ENCODE assay signal across 1 cellular context in genomic region chr20:33650111-33650752, GRCh38.
A peak's percentile ranks its signal among the peaks of the same experiment; 100 is the strongest.
TF ChIP-seq lines count a peak whose summit lies in the region.

No MANE protein-coding gene starts in this region.

TF ChIP-seq in HepG2, 621 proteins besides CTCF, POLR2A, EP300 and RAD21 (continued from another document and continues in another):
- TF ChIP-seq, protein P1, sequence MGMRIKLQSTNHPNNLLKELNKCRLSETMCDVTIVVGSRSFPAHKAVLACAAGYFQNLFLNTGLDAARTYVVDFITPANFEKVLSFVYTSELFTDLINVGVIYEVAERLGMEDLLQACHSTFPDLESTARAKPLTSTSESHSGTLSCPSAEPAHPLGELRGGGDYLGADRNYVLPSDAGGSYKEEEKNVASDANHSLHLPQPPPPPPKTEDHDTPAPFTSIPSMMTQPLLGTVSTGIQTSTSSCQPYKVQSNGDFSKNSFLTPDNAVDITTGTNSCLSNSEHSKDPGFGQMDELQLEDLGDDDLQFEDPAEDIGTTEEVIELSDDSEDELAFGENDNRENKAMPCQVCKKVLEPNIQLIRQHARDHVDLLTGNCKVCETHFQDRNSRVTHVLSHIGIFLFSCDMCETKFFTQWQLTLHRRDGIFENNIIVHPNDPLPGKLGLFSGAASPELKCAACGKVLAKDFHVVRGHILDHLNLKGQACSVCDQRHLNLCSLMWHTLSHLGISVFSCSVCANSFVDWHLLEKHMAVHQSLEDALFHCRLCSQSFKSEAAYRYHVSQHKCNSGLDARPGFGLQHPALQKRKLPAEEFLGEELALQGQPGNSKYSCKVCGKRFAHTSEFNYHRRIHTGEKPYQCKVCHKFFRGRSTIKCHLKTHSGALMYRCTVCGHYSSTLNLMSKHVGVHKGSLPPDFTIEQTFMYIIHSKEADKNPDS (CRISPR knock-in tag; IDR thresholded peaks at IDR 0.05), result no peak
- 0 out of 2 replicates have a peak, but pooled peaks have one; percentile 20 for TF ChIP-seq HNF1B (CRISPR knock-in tag; IDR thresholded peaks at IDR 0.05)
- TF ChIP-seq ISX (CRISPR knock-in tag; conservative IDR thresholded peaks at IDR 0.05), result no peak
- TF ChIP-seq ZNF367 (CRISPR knock-in tag; IDR thresholded peaks at IDR 0.05; ENCODE audit: borderline replicate concordance), result no peak
- no peak for TF ChIP-seq ZNF180 (CRISPR knock-in tag; IDR thresholded peaks at IDR 0.05; ENCODE audit: borderline replicate concordance, low read depth)
- peak; percentile 91 for TF ChIP-seq AGO1 (IDR thresholded peaks at IDR 0.05; ENCODE audit: low read depth, low read length, poor library complexity, severe bottlenecking)
- no peak for TF ChIP-seq ZNF883 (CRISPR knock-in tag; IDR thresholded peaks at IDR 0.05; ENCODE audit: not compliant biosample characterization)
- 0 out of 2 replicates have a peak, but pooled peaks have one; percentile 21 for TF ChIP-seq SALL1 (CRISPR knock-in tag; IDR thresholded peaks at IDR 0.05)
- no peak for TF ChIP-seq ETV5 (CRISPR knock-in tag; IDR thresholded peaks at IDR 0.05; ENCODE audit: borderline replicate concordance)
- TF ChIP-seq, protein P2, sequence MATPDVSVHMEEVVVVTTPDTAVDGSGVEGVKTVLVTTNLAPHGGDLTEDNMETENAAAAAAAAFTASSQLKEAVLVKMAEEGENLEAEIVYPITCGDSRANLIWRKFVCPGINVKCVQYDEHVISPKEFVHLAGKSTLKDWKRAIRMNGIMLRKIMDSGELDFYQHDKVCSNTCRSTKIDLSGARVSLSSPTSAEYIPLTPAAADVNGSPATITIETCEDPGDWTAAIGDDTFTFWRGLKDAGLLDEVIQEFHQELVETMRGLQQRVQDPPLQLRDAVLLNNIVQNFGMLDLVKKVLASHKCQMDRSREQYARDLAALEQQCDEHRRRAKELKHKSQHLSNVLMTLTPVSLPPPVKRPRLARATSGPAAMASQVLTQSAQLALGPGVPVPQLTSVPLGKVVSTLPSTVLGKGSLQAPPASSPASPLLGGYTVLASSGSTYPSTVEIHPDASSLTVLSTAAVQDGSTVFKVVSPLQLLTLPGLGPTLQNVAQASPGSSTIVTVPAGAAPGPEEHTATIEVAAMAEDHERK (CRISPR knock-in tag; IDR thresholded peaks at IDR 0.05; ENCODE audit: low read depth), result no peak
- TF ChIP-seq, protein P3, sequence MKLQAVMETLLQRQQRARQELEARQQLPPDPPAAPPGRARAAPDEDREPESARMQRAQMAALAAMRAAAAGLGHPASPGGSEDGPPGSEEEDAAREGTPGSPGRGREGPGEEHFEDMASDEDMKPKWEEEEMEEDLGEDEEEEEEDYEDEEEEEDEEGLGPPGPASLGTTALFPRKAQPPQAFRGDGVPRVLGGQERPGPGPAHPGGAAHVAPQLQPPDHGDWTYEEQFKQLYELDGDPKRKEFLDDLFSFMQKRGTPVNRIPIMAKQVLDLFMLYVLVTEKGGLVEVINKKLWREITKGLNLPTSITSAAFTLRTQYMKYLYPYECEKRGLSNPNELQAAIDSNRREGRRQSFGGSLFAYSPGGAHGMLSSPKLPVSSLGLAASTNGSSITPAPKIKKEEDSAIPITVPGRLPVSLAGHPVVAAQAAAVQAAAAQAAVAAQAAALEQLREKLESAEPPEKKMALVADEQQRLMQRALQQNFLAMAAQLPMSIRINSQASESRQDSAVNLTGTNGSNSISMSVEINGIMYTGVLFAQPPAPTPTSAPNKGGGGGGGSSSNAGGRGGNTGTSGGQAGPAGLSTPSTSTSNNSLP (IDR thresholded peaks at IDR 0.05; ENCODE audit: low read depth, low read length), result no peak
- peak; percentile 89 for TF ChIP-seq AGO2 (optimal IDR thresholded peaks at IDR 0.05; ENCODE audit: low read depth, low read length)
- peak; percentile 75; the same call in 1 of the 2 replicates for TF ChIP-seq HIVEP1 (CRISPR knock-in tag; IDR thresholded peaks at IDR 0.05)
- no peak for TF ChIP-seq ZEB1 (IDR thresholded peaks at IDR 0.05; ENCODE audit: insufficient replicate concordance, low read depth)
- TF ChIP-seq HNF4A (CRISPR knock-in tag; IDR thresholded peaks at IDR 0.05), result no peak
- no peak for TF ChIP-seq ELF3 (CRISPR knock-in tag; IDR thresholded peaks at IDR 0.05)
- TF ChIP-seq ZBTB4 (CRISPR knock-in tag; IDR thresholded peaks at IDR 0.05; ENCODE audit: borderline replicate concordance), result no peak
- TF ChIP-seq, protein P4, sequence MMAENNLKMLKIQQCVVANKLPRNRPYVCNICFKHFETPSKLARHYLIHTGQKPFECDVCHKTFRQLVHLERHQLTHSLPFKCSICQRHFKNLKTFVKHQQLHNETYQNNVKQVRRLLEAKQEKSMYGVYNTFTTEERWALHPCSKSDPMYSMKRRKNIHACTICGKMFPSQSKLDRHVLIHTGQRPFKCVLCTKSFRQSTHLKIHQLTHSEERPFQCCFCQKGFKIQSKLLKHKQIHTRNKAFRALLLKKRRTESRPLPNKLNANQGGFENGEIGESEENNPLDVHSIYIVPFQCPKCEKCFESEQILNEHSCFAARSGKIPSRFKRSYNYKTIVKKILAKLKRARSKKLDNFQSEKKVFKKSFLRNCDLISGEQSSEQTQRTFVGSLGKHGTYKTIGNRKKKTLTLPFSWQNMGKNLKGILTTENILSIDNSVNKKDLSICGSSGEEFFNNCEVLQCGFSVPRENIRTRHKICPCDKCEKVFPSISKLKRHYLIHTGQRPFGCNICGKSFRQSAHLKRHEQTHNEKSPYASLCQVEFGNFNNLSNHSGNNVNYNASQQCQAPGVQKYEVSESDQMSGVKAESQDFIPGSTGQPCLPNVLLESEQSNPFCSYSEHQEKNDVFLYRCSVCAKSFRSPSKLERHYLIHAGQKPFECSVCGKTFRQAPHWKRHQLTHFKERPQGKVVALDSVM (CRISPR knock-in tag; IDR thresholded peaks at IDR 0.05), result peak; percentile 95
- no peak for TF ChIP-seq ZSCAN30 (CRISPR knock-in tag; IDR thresholded peaks at IDR 0.05)
- TF ChIP-seq ZNF749 (CRISPR knock-in tag; IDR thresholded peaks at IDR 0.05; ENCODE audit: borderline replicate concordance), result no peak
- peak; percentile 46; the same call in 1 of the 2 replicates for TF ChIP-seq ZC3H13 (CRISPR knock-in tag; IDR thresholded peaks at IDR 0.05)
- no peak for TF ChIP-seq TMF1 (CRISPR knock-in tag; IDR thresholded peaks at IDR 0.05; ENCODE audit: low read depth)
- TF ChIP-seq ZMYM4 (CRISPR knock-in tag; IDR thresholded peaks at IDR 0.05), result no peak
- TF ChIP-seq IKZF1 (IDR thresholded peaks at IDR 0.05), result no peak
- TF ChIP-seq, protein P5, sequence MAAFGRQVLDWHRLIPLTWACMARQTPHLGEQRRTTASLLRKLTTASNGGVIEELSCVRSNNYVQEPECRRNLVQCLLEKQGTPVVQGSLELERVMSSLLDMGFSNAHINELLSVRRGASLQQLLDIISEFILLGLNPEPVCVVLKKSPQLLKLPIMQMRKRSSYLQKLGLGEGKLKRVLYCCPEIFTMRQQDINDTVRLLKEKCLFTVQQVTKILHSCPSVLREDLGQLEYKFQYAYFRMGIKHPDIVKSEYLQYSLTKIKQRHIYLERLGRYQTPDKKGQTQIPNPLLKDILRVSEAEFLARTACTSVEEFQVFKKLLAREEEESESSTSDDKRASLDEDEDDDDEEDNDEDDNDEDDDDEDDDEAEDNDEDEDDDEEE (CRISPR knock-in tag; IDR thresholded peaks at IDR 0.05), result no peak
- no peak for TF ChIP-seq CREB3 (CRISPR knock-in tag; IDR thresholded peaks at IDR 0.05)
- no peak for TF ChIP-seq BORCS8-MEF2B (CRISPR knock-in tag; IDR thresholded peaks at IDR 0.05)
- TF ChIP-seq NCOA2 (CRISPR knock-in tag; IDR thresholded peaks at IDR 0.05), result no peak
- TF ChIP-seq TSC22D2 (CRISPR knock-in tag; IDR thresholded peaks at IDR 0.05; ENCODE audit: borderline replicate concordance), result no peak
- 0 out of 2 replicates have a peak, but pooled peaks have one; percentile 54 for TF ChIP-seq ZNF772 (CRISPR knock-in tag; IDR thresholded peaks at IDR 0.05)
- TF ChIP-seq NPAS2 (CRISPR knock-in tag; IDR thresholded peaks at IDR 0.05; ENCODE audit: borderline replicate concordance), result no peak
- TF ChIP-seq THAP8 (CRISPR knock-in tag; IDR thresholded peaks at IDR 0.05; ENCODE audit: borderline replicate concordance), result no peak
- TF ChIP-seq, protein P6, sequence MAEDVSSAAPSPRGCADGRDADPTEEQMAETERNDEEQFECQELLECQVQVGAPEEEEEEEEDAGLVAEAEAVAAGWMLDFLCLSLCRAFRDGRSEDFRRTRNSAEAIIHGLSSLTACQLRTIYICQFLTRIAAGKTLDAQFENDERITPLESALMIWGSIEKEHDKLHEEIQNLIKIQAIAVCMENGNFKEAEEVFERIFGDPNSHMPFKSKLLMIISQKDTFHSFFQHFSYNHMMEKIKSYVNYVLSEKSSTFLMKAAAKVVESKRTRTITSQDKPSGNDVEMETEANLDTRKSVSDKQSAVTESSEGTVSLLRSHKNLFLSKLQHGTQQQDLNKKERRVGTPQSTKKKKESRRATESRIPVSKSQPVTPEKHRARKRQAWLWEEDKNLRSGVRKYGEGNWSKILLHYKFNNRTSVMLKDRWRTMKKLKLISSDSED (CRISPR knock-in tag; IDR thresholded peaks at IDR 0.05), result no peak
- TF ChIP-seq MED1 (CRISPR knock-in tag; IDR thresholded peaks at IDR 0.05), result no peak
- TF ChIP-seq, protein P7, sequence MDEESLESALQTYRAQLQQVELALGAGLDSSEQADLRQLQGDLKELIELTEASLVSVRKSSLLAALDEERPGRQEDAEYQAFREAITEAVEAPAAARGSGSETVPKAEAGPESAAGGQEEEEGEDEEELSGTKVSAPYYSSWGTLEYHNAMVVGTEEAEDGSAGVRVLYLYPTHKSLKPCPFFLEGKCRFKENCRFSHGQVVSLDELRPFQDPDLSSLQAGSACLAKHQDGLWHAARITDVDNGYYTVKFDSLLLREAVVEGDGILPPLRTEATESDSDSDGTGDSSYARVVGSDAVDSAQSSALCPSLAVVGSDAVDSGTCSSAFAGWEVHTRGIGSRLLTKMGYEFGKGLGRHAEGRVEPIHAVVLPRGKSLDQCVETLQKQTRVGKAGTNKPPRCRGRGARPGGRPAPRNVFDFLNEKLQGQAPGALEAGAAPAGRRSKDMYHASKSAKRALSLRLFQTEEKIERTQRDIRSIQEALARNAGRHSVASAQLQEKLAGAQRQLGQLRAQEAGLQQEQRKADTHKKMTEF (CRISPR knock-in tag; IDR thresholded peaks at IDR 0.05), result 0 out of 2 replicates have a peak, but pooled peaks have one; percentile 11
